8 cellular contexts compared by ENCODE assay signal in the genomic region with DNA sequence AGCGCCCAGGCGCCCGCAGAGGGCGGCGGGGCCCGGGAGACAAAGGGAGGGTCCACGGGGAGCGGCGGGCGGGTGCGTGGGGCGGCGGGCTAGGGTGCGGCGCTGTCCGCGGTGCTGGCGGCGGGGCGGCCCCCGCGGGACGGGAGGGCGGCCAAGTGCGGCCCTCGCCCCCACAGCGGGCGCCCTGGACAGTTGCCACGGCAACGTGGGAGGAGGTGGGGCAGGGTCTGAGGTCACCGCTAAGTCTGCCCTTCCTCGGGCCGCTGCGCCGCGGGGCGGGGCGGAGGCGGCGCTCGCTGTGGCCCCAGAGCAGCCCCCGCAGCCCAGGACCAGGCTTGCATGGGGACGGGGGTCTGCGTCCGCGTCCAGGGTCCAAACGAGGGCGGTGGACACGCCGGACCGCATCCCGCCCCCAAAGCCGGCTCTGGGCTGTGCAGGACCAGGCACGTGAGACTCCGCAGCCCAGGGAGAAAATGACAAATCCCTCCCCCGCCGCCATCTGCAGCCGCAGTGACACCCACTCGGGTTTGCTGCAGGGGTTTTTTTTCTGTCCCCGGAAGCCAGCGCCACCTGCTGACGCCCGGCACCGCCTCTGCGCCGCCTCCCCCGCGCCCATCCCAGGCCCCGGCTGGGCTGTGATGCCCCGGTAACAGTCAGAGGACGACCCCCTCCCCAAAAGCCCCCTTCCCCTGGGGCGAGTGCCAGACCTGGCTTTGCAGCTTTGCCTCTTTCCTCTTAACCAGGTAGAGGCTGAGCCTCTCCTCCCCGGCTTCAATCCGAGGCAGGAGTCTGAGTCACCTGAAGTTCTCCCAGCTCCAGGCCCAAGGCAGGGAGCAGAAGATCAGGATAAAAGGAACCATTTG. TPM values are rescaled to one million over a fixed set of nuclear protein-coding genes. Genes with fewer than 3 reads are reported as not detected.
A peak's percentile ranks its signal among the peaks of the same experiment; 100 is the strongest.
DNase-seq lines count a peak whose midpoint lies in the region; ATAC-seq lines count a peak whose summit lies in the region.

No MANE protein-coding gene starts in this region.

- H3K4me3 ChIP-seq in mesodermal cell (ENCODE audit: extremely low read depth, insufficient read depth, low read length, poor library complexity, severe bottlenecking), result peak overlapping the region; percentile 12

- peak; percentile 54 for ATAC-seq in GM18498 (IDR thresholded peaks at IDR 0.05; ENCODE audit: unreplicated experiment)

- peaks cover 5% of the 10 kb centered on the region for H3K36me3 Mint-ChIP-seq in activated CD4-positive, alpha-beta T cell treated with anti-CD3 and anti-CD28 coated beads, Interleukin-2, amount 10 ng/mL, durations not matched to agents 24 days and 14 days (ENCODE audit: low read depth)

- H3K9me3 Mint-ChIP-seq in activated CD4-positive, alpha-beta T cell treated with anti-CD3 and anti-CD28 coated beads, Interleukin-2, amount 10 ng/mL, durations not matched to agents 24 days and 14 days, result no peaks in the 10 kb centered on the region

- intact Hi-C loops in activated CD4-positive, alpha-beta T cell treated with anti-CD3 and anti-CD28 coated beads, Interleukin-2, amount 10 ng/mL, durations not matched to agents 24 days and 14 days (cut with micrococcal nuclease), result loop anchor here (2.0 to 5.0 kb wide), 3 partner anchors 76 to 702 kb away; partner anchors contain the start of genes BHLHE23 and GATA5

- 1 to 3% methylated on average over 53 to 58 of the region's 74 CpGs for WGBS in mesodermal cell (ENCODE audit: insufficient coverage in 2 of 2), 2 experiments

- peaks cover 39% of the 10 kb centered on the region for H3K27me3 Mint-ChIP-seq in activated CD4-positive, alpha-beta T cell treated with anti-CD3 and anti-CD28 coated beads, Interleukin-2, amount 10 ng/mL, durations not matched to agents 24 days and 14 days

- DNase-seq in A172 (ENCODE audit: low spot score) (peak; percentile 63), NCI-H1105 treated with DMSO at 0.1 percent for 48 hours (lab: John Stamatoyannopoulos, UW) (peak; percentile 78), cerebellum (ENCODE audit: low spot score) (peak; percentile 87), LoVo (ENCODE audit: low spot score) (no peak)
- peak; percentile 84 for DNase-seq in activated CD4-positive, alpha-beta T cell treated with anti-CD3 and anti-CD28 coated beads, Interleukin-2, amount 10 ng/mL, durations not matched to agents 24 days and 14 days
- peak; percentile 54 to 55 for DNase-seq in stimulated activated CD8-positive, alpha-beta memory T cell treated with anti-CD3 and anti-CD28 coated beads, Interleukin-7, amount 100 ng/mL, for 1 hour (ENCODE audit: low read depth in 2 of 2)

- peak overlapping the region; percentile 59 for H3K4me3 Mint-ChIP-seq in activated CD4-positive, alpha-beta T cell treated with anti-CD3 and anti-CD28 coated beads, Interleukin-2, amount 10 ng/mL, durations not matched to agents 24 days and 14 days

- peaks cover 11% of the 10 kb centered on the region for H3K4me1 ChIP-seq in mesodermal cell (ENCODE audit: control insufficient read depth, insufficient read depth, low read length, poor library complexity, severe bottlenecking)

- H3K4me1 Mint-ChIP-seq in activated CD4-positive, alpha-beta T cell treated with anti-CD3 and anti-CD28 coated beads, Interleukin-2, amount 10 ng/mL, durations not matched to agents 24 days and 14 days, result peaks cover 9% of the 10 kb centered on the region

- no peaks in the 10 kb centered on the region for H3K36me3 ChIP-seq in mesodermal cell (ENCODE audit: control insufficient read depth, insufficient read depth, low read length)

- no peak overlapping the region for H3K27ac ChIP-seq in mesodermal cell (ENCODE audit: low read depth, low read length, severe bottlenecking)

- H3K9me3 ChIP-seq in mesodermal cell (ENCODE audit: control insufficient read depth, low read length), result no peaks in the 10 kb centered on the region

- H3K27ac Mint-ChIP-seq in activated CD4-positive, alpha-beta T cell treated with anti-CD3 and anti-CD28 coated beads, Interleukin-2, amount 10 ng/mL, durations not matched to agents 24 days and 14 days, result peak overlapping the region; percentile 41

RNA-seq across cellular contexts. Expression of gene YTHDF1, which starts 36.8 kb away (rescaled TPM):
- total RNA-seq in A172 (2014; rRNA removed; shearing (Covaris generic)), result 21.7 and 27.0 TPM in 2 replicates
- total RNA-seq in activated CD4-positive, alpha-beta T cell treated with anti-CD3 and anti-CD28 coated beads, Interleukin-2, amount 10 ng/mL, durations not matched to agents 24 days and 14 days, result 44.5 and 48.6 TPM in 2 replicates
- total RNA-seq in cerebellum, result 18.8 TPM
- 36.3 TPM for polyA plus RNA-seq in mesodermal cell (2013, experiment 1 of 2)
- 29.8 TPM for polyA plus RNA-seq in mesodermal cell (2013, experiment 2 of 2)

RNA-seq across cellular contexts. Expression of gene BIRC7, which starts 56.6 kb away (rescaled TPM):
- total RNA-seq in A172 (2014; rRNA removed; shearing (Covaris generic)), result 0.19 TPM in 1 of 2 replicates, not detected in the other
- total RNA-seq in activated CD4-positive, alpha-beta T cell treated with anti-CD3 and anti-CD28 coated beads, Interleukin-2, amount 10 ng/mL, durations not matched to agents 24 days and 14 days, result not detected in 2 replicates
- total RNA-seq in cerebellum, result not detected
- 1.00 TPM for polyA plus RNA-seq in mesodermal cell (2013, experiment 1 of 2)
- 0.96 TPM for polyA plus RNA-seq in mesodermal cell (2013, experiment 2 of 2)
